21 cellular contexts compared by ENCODE assay signal in the genomic region with DNA sequence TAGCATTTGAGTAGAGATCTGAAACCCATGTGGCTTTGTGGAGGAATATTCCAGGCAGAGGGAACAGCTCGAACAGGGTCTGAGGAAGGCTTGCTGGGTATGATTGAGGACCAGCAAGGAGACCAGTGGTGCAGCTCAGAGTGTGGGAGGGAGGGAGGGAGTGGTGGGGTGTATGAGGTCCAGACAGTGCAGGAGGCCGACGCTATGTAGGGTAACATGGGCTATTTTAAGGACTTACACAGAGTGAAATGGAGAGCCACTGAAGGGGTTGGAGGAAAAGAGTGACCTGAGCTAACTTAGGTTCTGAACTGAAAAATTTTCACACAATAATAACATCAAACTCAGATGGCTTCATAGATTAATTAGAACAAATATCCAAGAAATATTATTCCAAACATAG. TPM values are rescaled to one million over a fixed set of nuclear protein-coding genes. Genes with fewer than 3 reads are reported as not detected.
DNase-seq lines count a peak whose midpoint lies in the region; ATAC-seq, FAIRE-seq and TF ChIP-seq lines count a peak whose summit lies in the region.
"Had no signal": no experiment of that assay in that cellular context is flagged by ENCODE, and none has a peak within 500 bp of the region (broad histone marks: within the 10 kb centered on the region; RNA-seq: fewer than 3 reads in every experiment).

No MANE protein-coding gene starts in this region.

- TF ChIP-seq POLR2A in GM12878 (IDR thresholded peaks at IDR 0.05; ENCODE audit: low read depth, low read length) (no peak), sigmoid colon (IDR thresholded peaks at IDR 0.05) (no peak)

- H3K14ac ChIP-seq in H9 (ENCODE audit: insufficient read depth, low read length): no peak overlapping the region

- H2BK5ac ChIP-seq in H9 (ENCODE audit: insufficient read length, low read length): no peak overlapping the region

- FAIRE-seq in GM12878 (lab: Jason Lieb, UNC): peak; percentile 18
- FAIRE-seq: GM12891, GM18507 had no signal

- no peak overlapping the region for H3K27ac ChIP-seq in GM12878 (ENCODE audit: control insufficient read depth, insufficient read depth)
- no peak overlapping the region for H3K27ac ChIP-seq in sigmoid colon
- no peak overlapping the region for H3K27ac ChIP-seq in H9 (ENCODE audit: insufficient read length, low read depth, low read length)
- H3K27ac ChIP-seq: C4-2B had no signal

- SMC1A ChIA-PET in GM12878 (lab: Charles Lee; ENCODE audit: uncharacterized antibody, unreplicated experiment): no interaction called here

- H3K4me1 Mint-ChIP-seq in activated naive CD8-positive, alpha-beta T cell (ENCODE audit: low read depth): peaks cover 21% of the 10 kb centered on the region
- H3K4me1 Mint-ChIP-seq in activated naive CD8-positive, alpha-beta T cell treated with anti-CD3 and anti-CD28 coated beads, Interleukin-2, amount 50 U/mL, for 24 hours: peaks cover 17% of the 10 kb centered on the region
- H3K4me1 Mint-ChIP-seq in memory B cell (peaks cover 6% of the 10 kb centered on the region), type B pancreatic cell (ENCODE audit: unreplicated experiment) (peaks cover 17% of the 10 kb centered on the region), H9 (peaks cover 5 to 11% of the 10 kb centered on the region in 2 experiments)

- no peak overlapping the region for H2BK20ac ChIP-seq in H9 (ENCODE audit: low read depth, low read length, poor library complexity, severe bottlenecking)

- no peak overlapping the region for H3K23ac ChIP-seq in H9 (ENCODE audit: insufficient read length, low read depth, low read length)

- RAD21 ChIA-PET in GM12878 (lab: Charles Lee; ENCODE audit: unreplicated experiment): no interaction called here

- H3K27me3 ChIP-seq in GM12878 (replicated peaks in 1 of 2; ENCODE audit: control insufficient read depth in 2 of 2, insufficient read depth in 2 of 2, low read length in 1 of 2) (no peaks in the 10 kb centered on the region), sigmoid colon (no peaks in the 10 kb centered on the region), H9 (ENCODE audit: insufficient read depth, low read length) (no peaks in the 10 kb centered on the region)

- H3K4me1 ChIP-seq in GM12878 (ENCODE audit: control insufficient read depth, insufficient read depth, low read length): no peaks in the 10 kb centered on the region
- H3K4me1 ChIP-seq in sigmoid colon: peaks cover 0 to 6% (median 0%) of the 10 kb centered on the region in 4 donors
- no peaks in the 10 kb centered on the region; the same call in 1 of the 2 replicates for H3K4me1 ChIP-seq in H9 (ENCODE audit: insufficient read depth, low read length)

- intact Hi-C loops in GM12878 (cut with micrococcal nuclease; ENCODE audit: unreplicated experiment): no loop called here
- intact Hi-C loops in sigmoid colon (cut with DNase I): no loop called here

- H3K4me3 ChIP-seq in GM12878 (no peak overlapping the region), sigmoid colon (no peak overlapping the region)

- in situ Hi-C loops in GM12878 (cut with MboI): no loop called here

- no peaks in the 10 kb centered on the region for H3K9me3 ChIP-seq in GM12878 (replicated peaks; ENCODE audit: control insufficient read depth, insufficient read depth, low read length)
- no peaks in the 10 kb centered on the region for H3K9me3 ChIP-seq in sigmoid colon
- no peaks in the 10 kb centered on the region for H3K9me3 ChIP-seq in H9 (ENCODE audit: control insufficient read depth, low read depth, low read length)

- H3T11ph ChIP-seq in H9 (ENCODE audit: low read length): no peak overlapping the region

- H3K79me1 ChIP-seq in H9 (ENCODE audit: insufficient read depth, low read depth, low read length, poor library complexity, severe bottlenecking): no peaks in the 10 kb centered on the region

- H2AFZ ChIP-seq in GM12878 (ENCODE audit: control insufficient read depth, low read depth, low read length) (no peak overlapping the region), H9 (ENCODE audit: low read length) (no peak overlapping the region)

- H3K56ac ChIP-seq in H9 (ENCODE audit: insufficient read length, low read depth, low read length): no peak overlapping the region

- H3K4me2 ChIP-seq in GM12878 (ENCODE audit: control insufficient read depth, insufficient read depth) (no peak overlapping the region), H9 (ENCODE audit: insufficient read depth, insufficient read length, low read length) (no peak overlapping the region)

- H2BK15ac ChIP-seq in H9 (ENCODE audit: low read depth, low read length): no peak overlapping the region

- 100% methylated on average over 3 of the region's 3 CpGs for WGBS in GM12878 (ENCODE audit: insufficient coverage, insufficient replicate concordance, low lambda C conversion rate, missing lambda C conversion rate)
- WGBS in sigmoid colon, 2 donors: 94% methylated on average over 3 of the region's 3 CpGs
- no CpG with 5 or more reads among the region's 3 CpGs for WGBS in H9 (ENCODE audit: extremely low coverage, insufficient read length, low lambda C conversion rate)

- no peak overlapping the region for H3K4me3 Mint-ChIP-seq in activated naive CD8-positive, alpha-beta T cell
- no peak overlapping the region for H3K4me3 Mint-ChIP-seq in activated naive CD8-positive, alpha-beta T cell treated with anti-CD3 and anti-CD28 coated beads, Interleukin-2, amount 50 U/mL, for 24 hours
- H3K4me3 Mint-ChIP-seq in memory B cell (no peak overlapping the region), type B pancreatic cell (no peak overlapping the region), H9 (no peak overlapping the region)
- H3K4me3 Mint-ChIP-seq: IgD-negative memory B cell had no signal

- no peak for TF ChIP-seq RAD21 in GM12878 (IDR thresholded peaks at IDR 0.05; ENCODE audit: insufficient read depth, low read depth, low read length)

- ATAC-seq in activated naive CD8-positive, alpha-beta T cell treated with anti-CD3 and anti-CD28 coated beads, Interleukin-2, amount 50 U/mL, for 24 hours: no peak
- ATAC-seq in GM12878 (no peak), memory B cell (ENCODE audit: low read depth) (no peak)

- no peaks in the 10 kb centered on the region for H3K23me2 ChIP-seq in H9 (ENCODE audit: insufficient read length, low read depth, low read length, poor library complexity, severe bottlenecking)

- POLR2A ChIA-PET in GM12878 (lab: Charles Lee): no interaction called here

- TF ChIP-seq EP300 in GM12878 (IDR thresholded peaks at IDR 0.05; ENCODE audit: borderline replicate concordance in 1 of 2, control insufficient read depth in 1 of 2, low read depth in 2 of 2, low read length in 2 of 2): no peak
- no peak for TF ChIP-seq EP300 in sigmoid colon (IDR thresholded peaks at IDR 0.05)

- no peak overlapping the region for H2AK5ac ChIP-seq in H9 (ENCODE audit: insufficient read length, low read length)

- no TSS peak for BruUV-seq in GM12878 (replicated peaks; lab: Mats Ljungman, UMichigan)

- no peak overlapping the region for H3K9ac ChIP-seq in GM12878 (ENCODE audit: control insufficient read depth, insufficient read depth, low read length)
- no peak overlapping the region for H3K9ac ChIP-seq in H9 (ENCODE audit: extremely low read depth, insufficient read length, low read length)

- no peaks in the 10 kb centered on the region for H3K9me3 Mint-ChIP-seq in activated naive CD8-positive, alpha-beta T cell (ENCODE audit: low read depth)
- H3K9me3 Mint-ChIP-seq in activated naive CD8-positive, alpha-beta T cell treated with anti-CD3 and anti-CD28 coated beads, Interleukin-2, amount 50 U/mL, for 24 hours: no peaks in the 10 kb centered on the region
- H3K9me3 Mint-ChIP-seq in memory B cell: no peaks in the 10 kb centered on the region
- no peaks in the 10 kb centered on the region for H3K9me3 Mint-ChIP-seq in type B pancreatic cell
- H3K9me3 Mint-ChIP-seq in H9: no peaks in the 10 kb centered on the region
- H3K9me3 Mint-ChIP-seq: IgD-negative memory B cell had no signal

- no peaks in the 10 kb centered on the region for H3K27me3 Mint-ChIP-seq in activated naive CD8-positive, alpha-beta T cell
- H3K27me3 Mint-ChIP-seq in activated naive CD8-positive, alpha-beta T cell treated with anti-CD3 and anti-CD28 coated beads, Interleukin-2, amount 50 U/mL, for 24 hours: no peaks in the 10 kb centered on the region
- H3K27me3 Mint-ChIP-seq in memory B cell: no peaks in the 10 kb centered on the region
- no peaks in the 10 kb centered on the region for H3K27me3 Mint-ChIP-seq in type B pancreatic cell
- no peaks in the 10 kb centered on the region for H3K27me3 Mint-ChIP-seq in H9 (ENCODE audit: low read depth)
- H3K27me3 Mint-ChIP-seq: IgD-negative memory B cell had no signal

- no peak overlapping the region for H4K8ac ChIP-seq in H9 (replicated peaks; ENCODE audit: insufficient read length, low read depth, low read length)

- CTCF ChIA-PET in GM12878 (lab: Yijun Ruan, JAX): no interaction called here

- H3K4ac ChIP-seq in H9 (ENCODE audit: low read depth, low read length): no peak overlapping the region

- H4K5ac ChIP-seq in H9 (ENCODE audit: insufficient read length, low read depth, low read length): no peak overlapping the region

- no peak overlapping the region for H2BK120ac ChIP-seq in H9 (ENCODE audit: low read depth, low read length, poor library complexity, severe bottlenecking)

- no peak for DNase-seq in activated naive CD8-positive, alpha-beta T cell treated with anti-CD3 and anti-CD28 coated beads, Interleukin-2, amount 50 U/mL, for 24 hours
- DNase-seq in GM12878 (ENCODE audit: low read depth, low spot score): no peak
- no peak for DNase-seq in memory B cell (ENCODE audit: low spot score in 2 of 2)
- DNase-seq in type B pancreatic cell (ENCODE audit: extremely low spot score, unreplicated experiment): no peak
- DNase-seq in sigmoid colon: no peak
- DNase-seq in H9: no peak
- DNase-seq: DMS 273 treated with DMSO at 0.1 percent for 48 hours, GDM1, HCEC 1CT, Kasumi-1, MV-4-11, NCI-H1417 treated with DMSO at 0.1 percent for 48 hours, NCI-H1930, NCI-H526 treated with DMSO at 0.1 percent for 48 hours, RPMI8226 had no signal

- peak overlapping the region; percentile 50 for H3K27ac Mint-ChIP-seq in activated naive CD8-positive, alpha-beta T cell
- H3K27ac Mint-ChIP-seq in activated naive CD8-positive, alpha-beta T cell treated with anti-CD3 and anti-CD28 coated beads, Interleukin-2, amount 50 U/mL, for 24 hours: no peak overlapping the region
- peak overlapping the region; percentile 29 for H3K27ac Mint-ChIP-seq in memory B cell
- peak overlapping the region; percentile 23 for H3K27ac Mint-ChIP-seq in type B pancreatic cell
- no peak overlapping the region for H3K27ac Mint-ChIP-seq in H9

- peaks cover 8% of the 10 kb centered on the region for H3K36me3 Mint-ChIP-seq in activated naive CD8-positive, alpha-beta T cell
- H3K36me3 Mint-ChIP-seq in activated naive CD8-positive, alpha-beta T cell treated with anti-CD3 and anti-CD28 coated beads, Interleukin-2, amount 50 U/mL, for 24 hours (ENCODE audit: low read depth): peaks cover 63% of the 10 kb centered on the region
- H3K36me3 Mint-ChIP-seq in memory B cell (peaks cover 55% of the 10 kb centered on the region), type B pancreatic cell (peaks cover 43% of the 10 kb centered on the region), H9 (ENCODE audit: insufficient read depth in 1 of 3, low read depth in 3 of 3) (peaks cover 22 to 87% (median 71%) of the 10 kb centered on the region in 3 experiments; a peak in 6 of 7 replicates)

- H3K18ac ChIP-seq in H9 (ENCODE audit: insufficient read length, low read depth, low read length): no peak overlapping the region

- H3K36me3 ChIP-seq in GM12878 (ENCODE audit: control insufficient read depth in 2 of 2, insufficient read depth in 2 of 2, low read length in 1 of 2): peaks cover 34% of the 10 kb centered on the region in 2 experiments
- H3K36me3 ChIP-seq in sigmoid colon: peaks cover 32 to 97% (median 53%) of the 10 kb centered on the region in 4 donors

- no peak overlapping the region for H2BK12ac ChIP-seq in H9 (ENCODE audit: insufficient read length, low read depth, low read length)

- H4K20me1 ChIP-seq in GM12878 (ENCODE audit: control insufficient read depth, insufficient read depth) (no peaks in the 10 kb centered on the region), H9 (ENCODE audit: control insufficient read depth, insufficient read depth, insufficient read length) (no peaks in the 10 kb centered on the region)

- no peak for TF ChIP-seq CTCF in GM12878 (IDR thresholded peaks at IDR 0.05 in 2 of 3, conservative IDR thresholded peaks at IDR 0.05 in 1 of 3; ENCODE audit: control insufficient read depth in 2 of 3, extremely low read depth in 1 of 3, insufficient read depth in 1 of 3, low read depth in 3 of 3, low read length in 3 of 3)
- no peak for TF ChIP-seq CTCF in type B pancreatic cell (conservative IDR thresholded peaks at IDR 0.05)
- TF ChIP-seq CTCF in sigmoid colon (IDR thresholded peaks at IDR 0.05): no peak
- TF ChIP-seq CTCF in H9 (conservative IDR thresholded peaks at IDR 0.05): no peak

- no peaks in the 10 kb centered on the region for H3K79me2 ChIP-seq in GM12878 (ENCODE audit: control insufficient read depth, insufficient read depth, low read length)
- H3K79me2 ChIP-seq in H9 (ENCODE audit: insufficient read depth, low read length): no peaks in the 10 kb centered on the region

- no peak overlapping the region for H4K91ac ChIP-seq in H9 (ENCODE audit: insufficient read length, low read depth, low read length)

RNA-seq across cellular contexts. Expression of gene HMGXB3, which starts 41.9 kb away (rescaled TPM):
- 99.4 and 101 TPM in 2 replicates for total RNA-seq in GM12878 (2013; cell fraction: nucleolus; rRNA removed)
- 33.7 and 34.6 TPM in 2 replicates for total RNA-seq in GM12878 (2014; rRNA removed)
- total RNA-seq in GM12878 (2014; rRNA removed; fragmentation: Illumina TruSeq; extraction: Trizol): 25.4 and 26.2 TPM in 2 replicates
- 34.9 and 38.1 TPM in 2 replicates for total RNA-seq in GM12878 (2021)
- 15.0 TPM for polyA plus RNA-seq in GM12878 (2011; ENCODE audit: low read depth)
- 37.6 and 42.2 TPM in 2 replicates for polyA plus RNA-seq in GM12878 (2011; rRNA removed)
- 42.5 and 47.4 TPM in 2 replicates for polyA plus RNA-seq in GM12878 (2011; cell fraction: cytosol; rRNA removed)
- polyA plus RNA-seq in GM12878 (2011; cell fraction: nucleus; rRNA removed): 69.6 and 86.9 TPM in 2 replicates
- 19.5 and 22.3 TPM in 2 replicates for polyA plus RNA-seq in GM12878 (2012)
- polyA plus RNA-seq in GM12878 (2014; fragmentation: Illumina TruSeq; extraction: Trizol): 28.6 and 30.8 TPM in 2 replicates
- 1 to 10 TPM in 1 of 2 experiments, under 1 TPM in 1; 1.00 to 1.8 TPM for polyA plus RNA-seq in GM12878 (2014; fragmentation: Nextera tagmentation; extraction: Ambion mirVana)
- 39.3 and 40.1 TPM in 2 replicates for polyA plus RNA-seq in GM12878 (2014; rRNA removed)
- 10 to 100 TPM; 16.8 to 18.4 TPM for polyA plus RNA-seq in GM12878 (2016; fragmentation: Nextera tagmentation; extraction: Ambion mirVana)
- polyA minus RNA-seq in GM12878 (2011; rRNA and poly(A)+ RNA removed): 40.4 and 59.5 TPM in 2 replicates
- polyA minus RNA-seq in GM12878 (2011; cell fraction: cytosol; rRNA and poly(A)+ RNA removed): 16.3 and 17.4 TPM in 2 replicates
- polyA minus RNA-seq in GM12878 (2011; cell fraction: nucleus; rRNA and poly(A)+ RNA removed): 34.2 and 49.2 TPM in 2 replicates
- total RNA-seq in type B pancreatic cell (ENCODE audit: low replicate concordance): 36.3 and 40.5 TPM in 2 replicates
- total RNA-seq in sigmoid colon: 10 to 100 TPM; 13.9 to 28.8 (median 21.0) TPM
- 10 to 100 TPM in 1 of 3 donors, 1 to 10 TPM in 2; 3.6 to 22.5 (median 6.5) TPM for polyA plus RNA-seq in sigmoid colon
- 23.8 and 26.9 TPM in 2 replicates for total RNA-seq in H9 (2021)

RNA-seq across cellular contexts. Expression of gene TIGD6, which starts 42.0 kb away (rescaled TPM):
- 8.5 and 8.9 TPM in 2 replicates for total RNA-seq in GM12878 (2013; cell fraction: nucleolus; rRNA removed)
- total RNA-seq in GM12878 (2014; rRNA removed) (3.4 and 3.7 TPM in 2 replicates), GM12878 (2014; rRNA removed; fragmentation: Illumina TruSeq; extraction: Trizol) (2.6 and 2.7 TPM in 2 replicates), GM12878 (2021) (2.2 and 2.9 TPM in 2 replicates), type B pancreatic cell (ENCODE audit: low replicate concordance) (4.9 and 5.5 TPM in 2 replicates), sigmoid colon (10 to 100 TPM in 1 of 4 donors, 1 to 10 TPM in 3; 1.6 to 11.4 (median 3.8) TPM), H9 (2021) (1.2 and 1.8 TPM in 2 replicates)
- 2.6 TPM for polyA plus RNA-seq in GM12878 (2011; ENCODE audit: low read depth)
- polyA plus RNA-seq in GM12878 (2011; rRNA removed) (3.2 and 3.7 TPM in 2 replicates), GM12878 (2014; fragmentation: Illumina TruSeq; extraction: Trizol) (2.6 and 3.5 TPM in 2 replicates), GM12878 (2014; fragmentation: Nextera tagmentation; extraction: Ambion mirVana) (1 to 10 TPM in 1 of 2 experiments, under 1 TPM in 1; 0.84 to 1.1 TPM), GM12878 (2014; rRNA removed) (2.7 and 3.3 TPM in 2 replicates), GM12878 (2016; fragmentation: Nextera tagmentation; extraction: Ambion mirVana) (1 to 10 TPM; 4.0 to 4.1 TPM), sigmoid colon (1 to 10 TPM in 2 of 3 donors, under 1 TPM in 1; 0.60 to 2.4 (median 1.4) TPM)
- 2.8 and 4.0 TPM in 2 replicates for polyA plus RNA-seq in GM12878 (2011; cell fraction: cytosol; rRNA removed)
- polyA plus RNA-seq in GM12878 (2011; cell fraction: nucleus; rRNA removed): 3.0 and 5.2 TPM in 2 replicates
- polyA plus RNA-seq in GM12878 (2012): 2.5 and 3.0 TPM in 2 replicates
- 6.9 and 8.8 TPM in 2 replicates for polyA minus RNA-seq in GM12878 (2011; rRNA and poly(A)+ RNA removed)
- 0.83 and 2.1 TPM in 2 replicates for polyA minus RNA-seq in GM12878 (2011; cell fraction: cytosol; rRNA and poly(A)+ RNA removed)
- 5.1 and 7.5 TPM in 2 replicates for polyA minus RNA-seq in GM12878 (2011; cell fraction: nucleus; rRNA and poly(A)+ RNA removed)

RNA-seq across cellular contexts. Expression of gene CSF1R, which starts 43.9 kb away (rescaled TPM):
- total RNA-seq in GM12878 (2013; cell fraction: nucleolus; rRNA removed): 9.9 TPM in 2 replicates
- total RNA-seq in GM12878 (2014; rRNA removed) (2.0 and 2.4 TPM in 2 replicates), GM12878 (2014; rRNA removed; fragmentation: Illumina TruSeq; extraction: Trizol) (0.63 and 0.69 TPM in 2 replicates), GM12878 (2021) (3.6 and 4.4 TPM in 2 replicates), type B pancreatic cell (ENCODE audit: low replicate concordance) (1.6 and 4.0 TPM in 2 replicates), sigmoid colon (10 to 100 TPM; 21.9 to 44.4 (median 36.0) TPM), H9 (2021) (0.13 TPM in 1 of 2 replicates, not detected in the other)
- polyA plus RNA-seq in GM12878 (2011; ENCODE audit: low read depth): 0.34 TPM
- polyA plus RNA-seq in GM12878 (2011; rRNA removed) (0.73 and 1.7 TPM in 2 replicates), GM12878 (2014; fragmentation: Illumina TruSeq; extraction: Trizol) (0.97 and 2.3 TPM in 2 replicates), GM12878 (2014; fragmentation: Nextera tagmentation; extraction: Ambion mirVana) (under 1 TPM; 0.35 to 0.38 TPM), GM12878 (2014; rRNA removed) (2.8 and 3.2 TPM in 2 replicates), GM12878 (2016; fragmentation: Nextera tagmentation; extraction: Ambion mirVana) (under 1 TPM; 0.47 to 0.79 TPM), sigmoid colon (10 to 100 TPM; 10.8 to 26.1 (median 16.3) TPM)
- 2.0 and 2.1 TPM in 2 replicates for polyA plus RNA-seq in GM12878 (2011; cell fraction: cytosol; rRNA removed)
- 2.5 and 3.6 TPM in 2 replicates for polyA plus RNA-seq in GM12878 (2011; cell fraction: nucleus; rRNA removed)
- 0.64 and 0.76 TPM in 2 replicates for polyA plus RNA-seq in GM12878 (2012)
- 2.0 and 3.2 TPM in 2 replicates for polyA minus RNA-seq in GM12878 (2011; rRNA and poly(A)+ RNA removed)
- polyA minus RNA-seq in GM12878 (2011; cell fraction: cytosol; rRNA and poly(A)+ RNA removed): 0.80 and 0.83 TPM in 2 replicates
- 0.48 and 1.2 TPM in 2 replicates for polyA minus RNA-seq in GM12878 (2011; cell fraction: nucleus; rRNA and poly(A)+ RNA removed)
- total RNA-seq: OCI-LY7 had no signal

Comparison
In these comparisons a context has a peak if more than half of its experiments do, and no peak if none do; other contexts are left out.
1. H3K27ac Mint-ChIP-seq: peak in activated naive CD8-positive, alpha-beta T cell (single experiment), memory B cell (single experiment) and type B pancreatic cell (single experiment); none in activated naive CD8-positive, alpha-beta T cell treated with anti-CD3 and anti-CD28 coated beads, Interleukin-2, amount 50 U/mL, for 24 hours (single experiment) and H9 (0 of 3).